Comparison of ENCODE assay signal across 1 cellular context in genomic region chr2:26164231-26164630, GRCh38.
TF ChIP-seq lines count a peak whose summit lies in the region.

No MANE protein-coding gene starts in this region.

TF ChIP-seq in liver, 16 proteins besides CTCF, POLR2A, EP300 and RAD21 (continued from another document):
- no peak for TF ChIP-seq ATF3 (IDR thresholded peaks at IDR 0.05)
TF ChIP-seq in liver: peak in this region for 10.
